2 cellular contexts compared by ENCODE assay signal in the genomic region with DNA sequence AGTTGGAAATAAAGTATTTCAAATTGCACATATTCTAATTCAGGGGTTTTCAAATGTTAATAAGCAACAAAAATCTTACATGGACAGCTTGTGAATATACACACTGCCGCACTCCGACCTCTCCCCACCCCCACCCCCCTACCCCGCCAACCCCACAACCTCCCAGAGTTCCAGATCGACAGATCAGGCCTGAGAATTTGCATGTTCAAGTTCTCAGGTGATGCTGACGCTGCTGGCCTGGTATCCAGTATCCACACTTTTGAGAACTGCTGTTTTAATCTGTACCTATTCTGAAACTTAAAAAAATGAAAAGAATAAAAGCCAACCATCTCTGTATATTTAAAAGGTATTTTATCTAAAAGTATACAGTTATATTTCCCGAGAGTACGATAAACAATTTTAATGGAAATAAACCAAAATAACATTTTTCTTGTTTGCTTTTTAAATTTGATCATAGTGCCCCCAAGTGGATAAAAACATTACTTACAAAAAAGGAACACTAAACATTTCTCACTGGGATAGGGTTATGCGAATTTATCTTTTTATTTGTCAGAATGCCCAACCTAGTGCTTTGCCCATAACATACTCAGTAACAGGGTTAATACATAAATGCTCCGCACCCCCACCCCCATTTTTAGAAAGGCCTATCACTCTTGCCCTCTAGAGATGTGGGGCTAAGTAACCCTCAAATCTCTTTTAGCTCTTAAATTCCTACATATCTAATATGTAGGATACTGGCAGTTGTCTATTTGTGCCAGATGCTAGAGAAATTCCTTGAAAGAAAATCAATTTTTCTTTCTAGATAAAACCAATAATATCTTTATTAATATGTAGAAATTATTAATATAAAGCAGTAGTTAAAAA.
TF ChIP-seq lines count a peak whose summit lies in the region.

No MANE protein-coding gene starts in this region.

TF ChIP-seq in IMR-90, 13 proteins besides CTCF, POLR2A, EP300 and RAD21:
- TF ChIP-seq BHLHE40 (IDR thresholded peaks at IDR 0.05; ENCODE audit: low read depth, low read length), result no peak
- TF ChIP-seq, protein P1, sequence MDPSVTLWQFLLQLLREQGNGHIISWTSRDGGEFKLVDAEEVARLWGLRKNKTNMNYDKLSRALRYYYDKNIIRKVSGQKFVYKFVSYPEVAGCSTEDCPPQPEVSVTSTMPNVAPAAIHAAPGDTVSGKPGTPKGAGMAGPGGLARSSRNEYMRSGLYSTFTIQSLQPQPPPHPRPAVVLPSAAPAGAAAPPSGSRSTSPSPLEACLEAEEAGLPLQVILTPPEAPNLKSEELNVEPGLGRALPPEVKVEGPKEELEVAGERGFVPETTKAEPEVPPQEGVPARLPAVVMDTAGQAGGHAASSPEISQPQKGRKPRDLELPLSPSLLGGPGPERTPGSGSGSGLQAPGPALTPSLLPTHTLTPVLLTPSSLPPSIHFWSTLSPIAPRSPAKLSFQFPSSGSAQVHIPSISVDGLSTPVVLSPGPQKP (IDR thresholded peaks at IDR 0.05; ENCODE audit: borderline replicate concordance, low read depth, low read length), result no peak
- TF ChIP-seq SMC3 (IDR thresholded peaks at IDR 0.05; ENCODE audit: low read depth, low read length), result peak; percentile 25; the same call in 1 of the 2 replicates
- no peak for TF ChIP-seq RFX5 (IDR thresholded peaks at IDR 0.05; ENCODE audit: low read depth, low read length)
- TF ChIP-seq MXI1 (IDR thresholded peaks at IDR 0.05; ENCODE audit: borderline replicate concordance, low read depth, low read length), result no peak
- TF ChIP-seq RCOR1 (IDR thresholded peaks at IDR 0.05; ENCODE audit: insufficient replicate concordance, low read length), result no peak

TF ChIP-seq in K562, 482 proteins besides CTCF, POLR2A, EP300 and RAD21:
- TF ChIP-seq ZNF24 (IDR thresholded peaks at IDR 0.05), result no peak
- TF ChIP-seq SAFB (IDR thresholded peaks at IDR 0.05; ENCODE audit: borderline replicate concordance, low read depth, low read length), result no peak
- no peak for TF ChIP-seq ZNF445 (CRISPR knock-in tag; IDR thresholded peaks at IDR 0.05; ENCODE audit: low read depth)
- TF ChIP-seq, protein P2, sequence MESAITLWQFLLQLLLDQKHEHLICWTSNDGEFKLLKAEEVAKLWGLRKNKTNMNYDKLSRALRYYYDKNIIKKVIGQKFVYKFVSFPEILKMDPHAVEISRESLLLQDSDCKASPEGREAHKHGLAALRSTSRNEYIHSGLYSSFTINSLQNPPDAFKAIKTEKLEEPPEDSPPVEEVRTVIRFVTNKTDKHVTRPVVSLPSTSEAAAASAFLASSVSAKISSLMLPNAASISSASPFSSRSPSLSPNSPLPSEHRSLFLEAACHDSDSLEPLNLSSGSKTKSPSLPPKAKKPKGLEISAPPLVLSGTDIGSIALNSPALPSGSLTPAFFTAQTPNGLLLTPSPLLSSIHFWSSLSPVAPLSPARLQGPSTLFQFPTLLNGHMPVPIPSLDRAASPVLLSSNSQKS (CRISPR knock-in tag; IDR thresholded peaks at IDR 0.05), result no peak
- no peak for TF ChIP-seq PHF21A (IDR thresholded peaks at IDR 0.05; ENCODE audit: borderline replicate concordance, low read depth)
- TF ChIP-seq, protein P3, sequence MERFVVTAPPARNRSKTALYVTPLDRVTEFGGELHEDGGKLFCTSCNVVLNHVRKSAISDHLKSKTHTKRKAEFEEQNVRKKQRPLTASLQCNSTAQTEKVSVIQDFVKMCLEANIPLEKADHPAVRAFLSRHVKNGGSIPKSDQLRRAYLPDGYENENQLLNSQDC (CRISPR knock-in tag; IDR thresholded peaks at IDR 0.05), result no peak
